In genomic region chr19:33392341-33393285, GRCh38 we compare ENCODE assay signal across 1 cellular context.
TF ChIP-seq lines count a peak whose summit lies in the region.

No MANE protein-coding gene starts in this region.

TF ChIP-seq in HEK293, 187 proteins besides CTCF, POLR2A, EP300 and RAD21 (continued from another document):
- TF ChIP-seq ZNF571 (tag by site-specific recombination; IDR thresholded peaks at IDR 0.05), result peak; percentile 59; the same call in 1 of the 2 replicates
- no peak for TF ChIP-seq ZNF266 (tag by site-specific recombination; IDR thresholded peaks at IDR 0.05; ENCODE audit: low read depth)
- no peak for TF ChIP-seq ZNF19 (tag by site-specific recombination; IDR thresholded peaks at IDR 0.05; ENCODE audit: low read depth)
- TF ChIP-seq ZNF558 (tag by site-specific recombination; IDR thresholded peaks at IDR 0.05), result no peak
- TF ChIP-seq ZNF449 (tag by site-specific recombination; IDR thresholded peaks at IDR 0.05), result peak; percentile 71; the same call in 1 of the 2 replicates
- TF ChIP-seq IKZF3 (tag by site-specific recombination; IDR thresholded peaks at IDR 0.05), result peak; percentile 47; the same call in 1 of the 2 replicates
- no peak for TF ChIP-seq HOXA7 (CRISPR knock-in tag; IDR thresholded peaks at IDR 0.05; ENCODE audit: borderline replicate concordance)
- TF ChIP-seq ZNF623 (tag by site-specific recombination; IDR thresholded peaks at IDR 0.05), result no peak
- peak; percentile 30; the same call in 1 of the 2 replicates for TF ChIP-seq ZFP69B (tag by site-specific recombination; IDR thresholded peaks at IDR 0.05)
- TF ChIP-seq ZNF202 (tag by site-specific recombination; IDR thresholded peaks at IDR 0.05; ENCODE audit: borderline replicate concordance), result no peak
- TF ChIP-seq ZEB2 (tag by site-specific recombination; IDR thresholded peaks at IDR 0.05), result no peak
- TF ChIP-seq KLF16 (tag by site-specific recombination; IDR thresholded peaks at IDR 0.05), result no peak
- TF ChIP-seq ZNF423 (tag by site-specific recombination; IDR thresholded peaks at IDR 0.05), result peak; percentile 96
- TF ChIP-seq ZBTB20 (tag by site-specific recombination; IDR thresholded peaks at IDR 0.05), result peak; percentile 76
- TF ChIP-seq ZNF610 (tag by site-specific recombination; IDR thresholded peaks at IDR 0.05; ENCODE audit: borderline replicate concordance), result no peak
- 0 out of 2 replicates have a peak, but pooled peaks have one; percentile 56 for TF ChIP-seq ZNF544 (tag by site-specific recombination; IDR thresholded peaks at IDR 0.05)
